In the genomic region with DNA sequence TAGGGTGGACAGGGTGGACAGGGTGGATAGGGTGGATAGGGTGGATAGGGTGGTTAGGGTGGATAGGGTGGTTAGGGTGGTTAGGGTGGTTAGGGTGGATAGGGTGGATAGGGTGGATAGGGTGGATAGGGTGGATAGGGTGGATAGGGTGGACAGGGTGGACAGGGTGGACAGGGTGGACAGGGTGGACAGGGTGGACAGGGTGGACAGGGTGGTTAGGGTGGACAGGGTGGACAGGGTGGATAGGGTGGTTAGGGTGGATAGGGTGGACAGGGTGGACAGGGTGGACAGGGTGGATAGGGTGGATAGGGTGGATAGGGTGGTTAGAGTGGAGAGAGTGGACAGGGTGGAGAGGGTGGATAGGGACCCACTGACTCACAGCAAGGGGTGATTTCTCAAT, we compare ENCODE assay signal across 5 cellular contexts. TPM values are rescaled to one million over a fixed set of nuclear protein-coding genes. Genes with fewer than 3 reads are reported as not detected.
"Had no signal": no experiment of that assay in that cellular context is flagged by ENCODE, and none has a peak within 500 bp of the region (broad histone marks: within the 10 kb centered on the region; RNA-seq: fewer than 3 reads in every experiment).

No MANE protein-coding gene starts in this region.

RNA-seq across cellular contexts. Expression of gene SERINC2, which starts 18.9 kb away (rescaled TPM):
- total RNA-seq: T-helper 2 cell treated with Interferon-gamma antibody and Interleukin-4, amounts not matched to agents 100 ng/mL and 5 ng/mL, for 36 hours had no signal

RNA-seq across cellular contexts. Expression of gene FABP3, which starts 59.0 kb away (rescaled TPM):
- total RNA-seq: activated CD4-positive, alpha-beta memory T cell treated with anti-CD3 and anti-CD28 coated beads for 36 hours; activated CD4-positive, alpha-beta T cell treated with anti-CD3 and anti-CD28 coated beads, Interleukin-2, amount 10 ng/mL, durations not matched to agents 7 days and 5 days; activated naive CD4-positive, alpha-beta T cell treated with anti-CD3 and anti-CD28 coated beads for 36 hours; activated T-cell treated with anti-CD3 and anti-CD28 coated beads, Interleukin-2, amount 50 U/mL, for 4 hours; T-helper 2 cell treated with Interferon-gamma antibody and Interleukin-4, amounts not matched to agents 100 ng/mL and 5 ng/mL, for 36 hours had no signal
